18 cellular contexts compared by ENCODE assay signal in the genomic region with DNA sequence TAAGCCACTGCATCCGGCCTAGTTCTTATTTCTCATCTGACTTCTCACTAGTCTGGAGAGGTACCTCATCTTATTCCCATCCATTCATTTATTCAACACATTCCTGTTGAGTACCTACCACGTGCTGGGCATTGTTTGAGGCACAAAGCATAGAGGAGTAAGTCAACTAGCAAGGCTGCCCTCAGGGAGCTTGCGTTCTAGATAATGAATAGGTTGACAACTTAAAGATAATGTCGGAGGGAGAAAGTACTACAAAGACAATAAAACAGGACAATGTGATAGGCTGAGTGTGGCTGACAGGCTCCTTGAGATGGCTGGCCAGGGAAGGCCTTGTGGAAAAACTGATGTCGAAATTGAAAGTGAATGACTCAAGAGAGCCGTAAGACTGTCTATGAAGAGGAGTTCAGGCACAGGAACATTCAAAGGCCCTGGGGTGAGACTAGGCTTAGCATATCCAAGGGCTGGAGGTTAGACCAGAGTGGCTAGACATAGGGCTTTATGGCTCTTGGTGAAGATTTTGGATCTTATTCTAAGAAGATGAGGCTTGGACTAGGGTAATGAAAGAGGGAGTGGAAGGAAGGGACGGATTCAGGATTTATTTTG. TPM values are rescaled to one million over a fixed set of nuclear protein-coding genes. Genes with fewer than 3 reads are reported as not detected.
A peak's percentile ranks its signal among the peaks of the same experiment; 100 is the strongest.
DNase-seq lines count a peak whose midpoint lies in the region; ATAC-seq and TF ChIP-seq lines count a peak whose summit lies in the region.
"Had no signal": no experiment of that assay in that cellular context is flagged by ENCODE, and none has a peak within 500 bp of the region (broad histone marks: within the 10 kb centered on the region; RNA-seq: fewer than 3 reads in every experiment).

No MANE protein-coding gene starts in this region.

- no peak overlapping the region for H3K27ac ChIP-seq in CD8-positive, alpha-beta T cell (ENCODE audit: low read depth, low read length)
- H3K27ac ChIP-seq in osteoblast (ENCODE audit: low read depth, low read length), result no peak overlapping the region
- H3K27ac ChIP-seq in prostate gland, result no peak overlapping the region
- H3K27ac ChIP-seq: breast epithelium, lower lobe of right lung had no signal

- H3K9me3 Mint-ChIP-seq in CD8-positive, alpha-beta T cell, result no peaks in the 10 kb centered on the region
- no peaks in the 10 kb centered on the region for H3K9me3 Mint-ChIP-seq in activated CD4-positive, alpha-beta memory T cell treated with anti-CD3 and anti-CD28 coated beads, Interleukin-2, amount 10 ng/mL, durations not matched to agents 7 days and 5 days
- H3K9me3 Mint-ChIP-seq: HFFc6, nephron progenitor cell had no signal

- H3K4me1 ChIP-seq in CD8-positive, alpha-beta T cell (ENCODE audit: insufficient read depth, low read length), result peaks cover 26% of the 10 kb centered on the region
- no peaks in the 10 kb centered on the region for H3K4me1 ChIP-seq in osteoblast (ENCODE audit: insufficient read depth, low read length)
- H3K4me1 ChIP-seq in prostate gland (replicated peaks), result no peaks in the 10 kb centered on the region
- H3K4me1 ChIP-seq: breast epithelium, lower lobe of right lung had no signal

- ATAC-seq in CD8-positive, alpha-beta T cell, result no peak
- ATAC-seq: lower lobe of right lung had no signal

- no peaks in the 10 kb centered on the region for H3K27me3 ChIP-seq in CD8-positive, alpha-beta T cell (ENCODE audit: insufficient read depth, low read length)
- H3K27me3 ChIP-seq in osteoblast (ENCODE audit: insufficient read depth, low read length) (peaks cover 25% of the 10 kb centered on the region), prostate gland (replicated peaks; ENCODE audit: insufficient read depth) (no peaks in the 10 kb centered on the region)
- H3K27me3 ChIP-seq: breast epithelium had no signal

- no peak overlapping the region for H3K4me2 ChIP-seq in osteoblast (ENCODE audit: insufficient read depth, low read length)

- POLR2A ChIA-PET in CD8-positive, alpha-beta T cell (lab: Charles Lee), result no interaction called here
- POLR2A ChIA-PET in activated CD4-positive, alpha-beta memory T cell treated with anti-CD3 and anti-CD28 coated beads, Interleukin-2, amount 10 ng/mL, durations not matched to agents 7 days and 5 days (lab: Charles Lee), result interaction anchor here (1.0 kb wide), 1 partner anchor 21 kb away, joined by 3 read pairs; the partner anchor contains the start of gene NECAP2

- H3K36me3 ChIP-seq in CD8-positive, alpha-beta T cell (ENCODE audit: insufficient read depth, low read length), result no peaks in the 10 kb centered on the region
- H3K36me3 ChIP-seq in osteoblast (ENCODE audit: insufficient read depth, low read length) (no peaks in the 10 kb centered on the region), prostate gland (no peaks in the 10 kb centered on the region)
- H3K36me3 ChIP-seq: breast epithelium, lower lobe of right lung had no signal

- no peaks in the 10 kb centered on the region for H3K79me2 ChIP-seq in osteoblast (ENCODE audit: insufficient read depth, low read length)

- no peaks in the 10 kb centered on the region for H3K9me3 ChIP-seq in CD8-positive, alpha-beta T cell (ENCODE audit: low read length)
- H3K9me3 ChIP-seq in osteoblast (ENCODE audit: low read depth, low read length) (no peaks in the 10 kb centered on the region), prostate gland (no peaks in the 10 kb centered on the region)
- H3K9me3 ChIP-seq: breast epithelium, lower lobe of right lung had no signal

- intact Hi-C loops in CD8-positive, alpha-beta T cell (cut with DNase I, micrococcal nuclease), result no loop called here
- intact Hi-C loops in prostate gland (cut with DNase I), result no loop called here

- no peak overlapping the region for H2AFZ ChIP-seq in osteoblast (ENCODE audit: low read length)

- no peak for TF ChIP-seq CTCF in CD8-positive, alpha-beta T cell (IDR thresholded peaks at IDR 0.05)
- TF ChIP-seq CTCF in fibroblast of pulmonary artery (IDR thresholded peaks at IDR 0.05; ENCODE audit: low read length, missing control alignments), result no peak
- no peak for TF ChIP-seq CTCF in osteoblast (IDR thresholded peaks at IDR 0.05; ENCODE audit: extremely low read depth, low read depth, low read length)
- no peak for TF ChIP-seq CTCF in prostate gland (IDR thresholded peaks at IDR 0.05)

- no peak overlapping the region for H3K4me3 Mint-ChIP-seq in CD8-positive, alpha-beta T cell
- H3K4me3 Mint-ChIP-seq in activated CD4-positive, alpha-beta memory T cell treated with anti-CD3 and anti-CD28 coated beads, Interleukin-2, amount 10 ng/mL, durations not matched to agents 7 days and 5 days, result no peak overlapping the region
- H3K4me3 Mint-ChIP-seq: HFFc6, nephron progenitor cell had no signal

- CTCF ChIA-PET in CD8-positive, alpha-beta T cell (lab: Charles Lee), result interaction anchor here (1.8 kb wide), 1 partner anchor 14 kb away, joined by 5 read pairs; no protein-coding TSS in a partner anchor
- CTCF ChIA-PET in activated CD4-positive, alpha-beta memory T cell treated with anti-CD3 and anti-CD28 coated beads, Interleukin-2, amount 10 ng/mL, durations not matched to agents 7 days and 5 days (lab: Charles Lee), result no interaction called here

- peak; percentile 34 for DNase-seq in SKM-1 treated with dmso at 0.1 percent for 144 hours (lab: John Stamatoyannopoulos, UW; ENCODE audit: unreplicated experiment)
- DNase-seq in SKM-1 (lab: John Stamatoyannopoulos, UW; ENCODE audit: unreplicated experiment), result no peak
- no peak for DNase-seq in CD8-positive, alpha-beta T cell
- DNase-seq in activated CD4-positive, alpha-beta memory T cell treated with anti-CD3 and anti-CD28 coated beads, Interleukin-2, amount 10 ng/mL, durations not matched to agents 7 days and 5 days, result no peak
- peak; percentile 35 for DNase-seq in fibroblast of pulmonary artery (ENCODE audit: low read depth)
- no peak for DNase-seq in osteoblast (ENCODE audit: insufficient read length, low spot score, missing footprints)
- no peak for DNase-seq in putamen (ENCODE audit: low spot score)
- no peak for DNase-seq in prostate gland (ENCODE audit: low spot score)
- DNase-seq: ACHN; activated CD4-positive, CD25-positive, alpha-beta regulatory T cell; HFFc6; lower lobe of right lung; NCI-H146; nephron progenitor cell; trophoblast cell had no signal

- H3K4me3 ChIP-seq in CD8-positive, alpha-beta T cell (ENCODE audit: low read depth, low read length), result no peak overlapping the region
- no peak overlapping the region for H3K4me3 ChIP-seq in fibroblast of pulmonary artery (replicated peaks; ENCODE audit: low read depth, low read length)
- no peak overlapping the region for H3K4me3 ChIP-seq in osteoblast (ENCODE audit: insufficient read depth, low read length)
- no peak overlapping the region for H3K4me3 ChIP-seq in prostate gland
- H3K4me3 ChIP-seq: breast epithelium, lower lobe of right lung had no signal

- H3K27me3 Mint-ChIP-seq in CD8-positive, alpha-beta T cell (ENCODE audit: low read depth), result no peaks in the 10 kb centered on the region
- H3K27me3 Mint-ChIP-seq in activated CD4-positive, alpha-beta memory T cell treated with anti-CD3 and anti-CD28 coated beads, Interleukin-2, amount 10 ng/mL, durations not matched to agents 7 days and 5 days, result peaks cover 12% of the 10 kb centered on the region

- peak overlapping the region; percentile 29 for H3K27ac Mint-ChIP-seq in CD8-positive, alpha-beta T cell
- peak overlapping the region; percentile 7 for H3K27ac Mint-ChIP-seq in activated CD4-positive, alpha-beta memory T cell treated with anti-CD3 and anti-CD28 coated beads, Interleukin-2, amount 10 ng/mL, durations not matched to agents 7 days and 5 days
- H3K27ac Mint-ChIP-seq: HFFc6, nephron progenitor cell had no signal

- no peak for TF ChIP-seq POLR2A in prostate gland (IDR thresholded peaks at IDR 0.05)

- no peaks in the 10 kb centered on the region for H4K20me1 ChIP-seq in osteoblast (ENCODE audit: insufficient read depth, low read length)

- H3K36me3 Mint-ChIP-seq in CD8-positive, alpha-beta T cell, result no peaks in the 10 kb centered on the region
- peaks cover 3% of the 10 kb centered on the region for H3K36me3 Mint-ChIP-seq in activated CD4-positive, alpha-beta memory T cell treated with anti-CD3 and anti-CD28 coated beads, Interleukin-2, amount 10 ng/mL, durations not matched to agents 7 days and 5 days (ENCODE audit: low read depth)

- peaks cover 30% of the 10 kb centered on the region for H3K4me1 Mint-ChIP-seq in CD8-positive, alpha-beta T cell (ENCODE audit: low read depth)
- H3K4me1 Mint-ChIP-seq in activated CD4-positive, alpha-beta memory T cell treated with anti-CD3 and anti-CD28 coated beads, Interleukin-2, amount 10 ng/mL, durations not matched to agents 7 days and 5 days, result peaks cover 38% of the 10 kb centered on the region

- 91% methylated on average over 7 of the region's 7 CpGs for WGBS in prostate gland

RNA-seq across cellular contexts. Expression of gene SPATA21, which starts 18.3 kb away (rescaled TPM):
- not detected for total RNA-seq in CD8-positive, alpha-beta T cell
- under 1 TPM in 1 of 2 experiments, not detected in 1; 0.05 TPM for total RNA-seq in activated CD4-positive, alpha-beta memory T cell treated with anti-CD3 and anti-CD28 coated beads, Interleukin-2, amount 10 ng/mL, durations not matched to agents 7 days and 5 days
- total RNA-seq in osteoblast (not detected in 2 replicates), prostate gland (not detected)
- total RNA-seq: breast epithelium, frontal cortex, lower lobe of right lung, NCI-H460 had no signal

RNA-seq across cellular contexts. Expression of gene NECAP2, which starts 21.6 kb away (rescaled TPM):
- total RNA-seq in CD8-positive, alpha-beta T cell, result 10 to 100 TPM; 52.1 to 53.7 TPM
- total RNA-seq in activated CD4-positive, alpha-beta memory T cell treated with anti-CD3 and anti-CD28 coated beads, Interleukin-2, amount 10 ng/mL, durations not matched to agents 7 days and 5 days, result 100 to 1,000 TPM; 123 to 132 TPM
- total RNA-seq in osteoblast (76.0 and 76.3 TPM in 2 replicates), prostate gland (100 to 1,000 TPM in 1 of 2 donors, 10 to 100 TPM in 1; 43.7 to 106 TPM)

RNA-seq across cellular contexts. Expression of gene SZRD1, which starts 51.9 kb away (rescaled TPM):
- total RNA-seq in CD8-positive, alpha-beta T cell, result 100 to 1,000 TPM; 133 to 136 TPM
- 100 to 1,000 TPM; 156 to 157 TPM for total RNA-seq in activated CD4-positive, alpha-beta memory T cell treated with anti-CD3 and anti-CD28 coated beads, Interleukin-2, amount 10 ng/mL, durations not matched to agents 7 days and 5 days
- 63.6 and 66.2 TPM in 2 replicates for total RNA-seq in osteoblast
- total RNA-seq in prostate gland, result 10 to 100 TPM; 64.8 to 78.6 TPM

Comparison
In these comparisons a context has a peak if more than half of its experiments do, and no peak if none do; other contexts are left out.
1. DNase-seq: peak in SKM-1 treated with dmso at 0.1 percent for 144 hours (single experiment) and fibroblast of pulmonary artery (single experiment); none in SKM-1 (single experiment), CD8-positive, alpha-beta T cell (0 of 7), activated CD4-positive, alpha-beta memory T cell treated with anti-CD3 and anti-CD28 coated beads, Interleukin-2, amount 10 ng/mL, durations not matched to agents 7 days and 5 days (single experiment), osteoblast (single experiment), putamen (single experiment) and prostate gland (single experiment).